8 cellular contexts compared by ENCODE assay signal in the genomic region with DNA sequence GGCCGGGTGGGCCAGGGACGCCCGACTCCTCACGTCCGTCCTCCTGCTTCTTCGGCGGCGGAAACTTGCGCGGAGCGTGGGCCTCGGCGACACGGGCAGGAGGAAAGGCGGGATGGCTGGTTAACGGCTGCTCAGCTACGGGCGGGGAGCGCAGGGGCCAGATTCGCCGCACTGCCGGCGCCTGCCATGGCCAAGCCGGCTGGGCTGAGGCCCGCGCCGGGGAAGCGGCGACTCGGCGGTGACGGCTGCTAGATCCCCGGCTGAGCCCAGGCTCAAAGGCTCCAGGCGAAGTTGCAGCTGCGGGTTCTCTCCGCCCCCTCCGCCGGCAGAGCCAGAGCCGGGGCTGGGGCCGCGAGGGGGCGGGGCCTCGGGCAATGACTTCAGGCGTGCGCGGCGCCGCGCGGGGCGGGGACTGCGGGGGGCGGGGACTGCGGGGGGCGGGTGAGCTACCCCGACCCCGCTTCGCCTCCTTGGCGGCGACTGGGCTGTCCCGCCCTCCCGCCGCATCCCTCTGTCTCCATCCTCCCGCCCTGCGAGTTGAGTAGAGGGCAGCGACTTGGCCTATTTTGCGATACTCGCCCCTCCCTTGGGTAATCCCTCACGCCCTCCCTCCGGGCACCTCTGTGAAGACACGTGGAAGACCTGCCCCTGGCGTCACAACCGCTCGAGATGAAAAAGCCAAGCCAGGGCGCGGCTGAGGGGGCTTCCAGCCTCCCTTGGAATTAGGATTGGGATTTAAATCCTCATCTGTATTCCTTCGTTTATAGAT. TPM values are rescaled to one million over a fixed set of nuclear protein-coding genes. Genes with fewer than 3 reads are reported as not detected.
DNase-seq lines count a peak whose midpoint lies in the region; ATAC-seq and TF ChIP-seq lines count a peak whose summit lies in the region.

Gene CEP85L (minus strand): TSS at position 310 of the 769 bp plus-strand sequence. CDS start 322 bp downstream, outside the sequence.

- CTCF ChIA-PET in BJ (lab: Yijun Ruan, JAX): interaction anchor here (0.7 to 1.3 kb wide), 4 partner anchors 8 to 132 kb away, joined by 3 to 5 read pairs (median 4); no protein-coding TSS in a partner anchor

- no peaks in the 10 kb centered on the region for H3K27me3 ChIP-seq in BJ (ENCODE audit: control insufficient read depth, insufficient read depth, low read length)
- no peaks in the 10 kb centered on the region for H3K27me3 ChIP-seq in layer of hippocampus (ENCODE audit: control insufficient read depth, insufficient read depth, low read length)

- peak within 1 kb of the TSS; percentile 96 for H3K27ac ChIP-seq in layer of hippocampus (ENCODE audit: low read depth, low read length)

- TF ChIP-seq CTCF in BJ (IDR thresholded peaks at IDR 0.05; ENCODE audit: insufficient read depth, low read depth, low read length) (no peak), choroid plexus epithelial cell (conservative IDR thresholded peaks at IDR 0.05; ENCODE audit: low read depth, low read length) (no peak)

- H3K4me3 ChIP-seq in BJ (ENCODE audit: low read depth, low read length) (peak within 1 kb of the TSS; percentile 99), choroid plexus epithelial cell (ENCODE audit: low read depth, low read length) (peak within 1 kb of the TSS; percentile 91)

- H3K36me3 ChIP-seq in BJ (ENCODE audit: control insufficient read depth, insufficient read depth, low read length): no peaks in the 10 kb centered on the region

- ATAC-seq in GM19324 (IDR thresholded peaks at IDR 0.05; ENCODE audit: low FRiP score, unreplicated experiment) (peak; percentile 94), HG03460 (IDR thresholded peaks at IDR 0.05; ENCODE audit: unreplicated experiment) (peak; percentile 88)

- POLR2A ChIA-PET in BJ (lab: Charles Lee): interaction anchor here (0.6 to 1.0 kb wide), 3 partner anchors 8 to 54 kb away, joined by 3 to 10 read pairs (median 3); no protein-coding TSS in a partner anchor

- DNase-seq in BJ (ENCODE audit: low read depth) (peak; percentile 33), NCI-H524 treated with DMSO at 0.1 percent for 48 hours (lab: John Stamatoyannopoulos, UW) (peak; percentile 78), choroid plexus epithelial cell (ENCODE audit: low read depth) (peak; percentile 93)
- DNase-seq in activated CD4-positive, alpha-beta T cell treated with anti-CD3 and anti-CD28 coated beads for 4 hours: peak; percentile 88 to 93
- peak; percentile 88 to 95 for DNase-seq in stimulated activated CD4-positive, alpha-beta T cell treated with anti-CD3 and anti-CD28 coated beads, Interleukin-1b, Interleukin-23, amount 100 ng/mL, for 4 hours (ENCODE audit: low read depth in 2 of 2)

RNA-seq across cellular contexts. Expression of gene CEP85L, which starts in this region (rescaled TPM):
- polyA plus RNA-seq in BJ (2011; rRNA removed): 2.6 and 7.0 TPM in 2 replicates
- polyA minus RNA-seq in BJ (2011; rRNA and poly(A)+ RNA removed): 25.0 and 28.1 TPM in 2 replicates

Comparison
In these comparisons a context has a peak if more than half of its experiments do, and no peak if none do; other contexts are left out.
1. Peak in every context shown above with its lines: DNase-seq, ATAC-seq, H3K4me3 ChIP-seq and H3K27ac ChIP-seq.
2. DNase-seq: peak in every context shown above with its lines; median percentile 93 in choroid plexus epithelial cell; 92 in stimulated activated CD4-positive, alpha-beta T cell treated with anti-CD3 and anti-CD28 coated beads, Interleukin-1b, Interleukin-23, amount 100 ng/mL, for 4 hours; 90 in activated CD4-positive, alpha-beta T cell treated with anti-CD3 and anti-CD28 coated beads for 4 hours; 78 in NCI-H524 treated with DMSO at 0.1 percent for 48 hours; 33 in BJ.